10 cellular contexts compared by ENCODE assay signal in genomic region chr3:16085884-16086608, GRCh38.
DNase-seq lines count a peak whose midpoint lies in the region; ATAC-seq and TF ChIP-seq lines count a peak whose summit lies in the region.
"Had no signal": no experiment of that assay in that cellular context is flagged by ENCODE, and none has a peak within 500 bp of the region (broad histone marks: within the 10 kb centered on the region; RNA-seq: fewer than 3 reads in every experiment).

No MANE protein-coding gene starts in this region.

- no peak overlapping the region for H4K5ac ChIP-seq in H9 (ENCODE audit: insufficient read length, low read depth, low read length)

- H3K14ac ChIP-seq in H9 (ENCODE audit: insufficient read depth, low read length): no peak overlapping the region

- peak overlapping the region; percentile 26 for H3K18ac ChIP-seq in H9 (ENCODE audit: insufficient read length, low read depth, low read length)

- H3K79me1 ChIP-seq in H9 (ENCODE audit: insufficient read depth, low read depth, low read length, poor library complexity, severe bottlenecking): no peaks in the 10 kb centered on the region

- intact Hi-C loops in psoas muscle (cut with DNase I): no loop called here

- DNase-seq in H9 (no peak), caudate nucleus (lab: John Stamatoyannopoulos, UW) (peak in 59 of 61 donors; percentile 8 to 82 (median 66)), right atrium auricular region (ENCODE audit: low spot score) (peak; percentile 63), psoas muscle (peak; percentile 68 to 85), COLO668 (lab: John Stamatoyannopoulos, UW; ENCODE audit: unreplicated experiment) (no peak), SW 1271 (lab: John Stamatoyannopoulos, UW) (no peak)
- DNase-seq in activated T-cell treated with anti-CD3 and anti-CD28 coated beads, Interleukin-2, amount 50 U/mL, for 1 hour: no peak
- DNase-seq in activated CD8-positive, alpha-beta memory T cell treated with anti-CD3 and anti-CD28 coated beads, Interleukin-2, amount 50 U/mL, for 48 hours: no peak
- DNase-seq: MV-4-11, NCI-H510A had no signal

- no peak overlapping the region for H3T11ph ChIP-seq in H9 (ENCODE audit: low read length)

- no peaks in the 10 kb centered on the region for H3K4me1 Mint-ChIP-seq in H9

- ATAC-seq in psoas muscle: peak; percentile 51 to 73 (median 60)

- no peak overlapping the region for H2AFZ ChIP-seq in H9 (ENCODE audit: low read length)

- no peak overlapping the region for H3K4me3 ChIP-seq in right atrium auricular region
- H3K4me3 ChIP-seq in psoas muscle: peak overlapping the region; percentile 2

- H3K27ac Mint-ChIP-seq in H9: no peak overlapping the region

- peaks cover 14% of the 10 kb centered on the region for H3K9me3 ChIP-seq in H9 (ENCODE audit: control insufficient read depth, low read depth, low read length)
- H3K9me3 ChIP-seq in right atrium auricular region: peaks cover 4 to 9% of the 10 kb centered on the region in 2 donors
- H3K9me3 ChIP-seq in psoas muscle: no peaks in the 10 kb centered on the region

- H3K4me1 ChIP-seq in H9 (ENCODE audit: insufficient read depth, low read length) (no peaks in the 10 kb centered on the region), right atrium auricular region (peaks cover 0 to 21% of the 10 kb centered on the region in 2 donors), psoas muscle (peaks cover 33% of the 10 kb centered on the region)

- no CpG with 5 or more reads among the region's 13 CpGs for WGBS in H9 (ENCODE audit: extremely low coverage, insufficient read length, low lambda C conversion rate)
- WGBS in psoas muscle, 3 donors: 54 to 62% (median 59%) methylated on average over 13 of the region's 13 CpGs

- H3K79me2 ChIP-seq in H9 (ENCODE audit: insufficient read depth, low read length): no peaks in the 10 kb centered on the region

- no peak overlapping the region for H2BK15ac ChIP-seq in H9 (ENCODE audit: low read depth, low read length)

- no peaks in the 10 kb centered on the region for H4K20me1 ChIP-seq in H9 (ENCODE audit: control insufficient read depth, insufficient read depth, insufficient read length)

- H2BK5ac ChIP-seq in H9 (ENCODE audit: insufficient read length, low read length): no peak overlapping the region

- no peak overlapping the region for H4K8ac ChIP-seq in H9 (replicated peaks; ENCODE audit: insufficient read length, low read depth, low read length)

- no peak overlapping the region for H3K56ac ChIP-seq in H9 (ENCODE audit: insufficient read length, low read depth, low read length)

- no peak overlapping the region for H3K23ac ChIP-seq in H9 (ENCODE audit: insufficient read length, low read depth, low read length)

- no peaks in the 10 kb centered on the region for H3K23me2 ChIP-seq in H9 (ENCODE audit: insufficient read length, low read depth, low read length, poor library complexity, severe bottlenecking)

- H2BK12ac ChIP-seq in H9 (ENCODE audit: insufficient read length, low read depth, low read length): no peak overlapping the region

- no peaks in the 10 kb centered on the region for H3K36me3 ChIP-seq in right atrium auricular region
- H3K36me3 ChIP-seq in psoas muscle (ENCODE audit: insufficient read depth in 1 of 2, low read depth in 1 of 2): no peaks in the 10 kb centered on the region

- H3K9ac ChIP-seq in H9 (ENCODE audit: extremely low read depth, insufficient read length, low read length): no peak overlapping the region

- H2AK5ac ChIP-seq in H9 (ENCODE audit: insufficient read length, low read length): no peak overlapping the region

- no peaks in the 10 kb centered on the region for H3K27me3 ChIP-seq in H9 (ENCODE audit: insufficient read depth, low read length)
- H3K27me3 ChIP-seq in right atrium auricular region: no peaks in the 10 kb centered on the region
- no peaks in the 10 kb centered on the region for H3K27me3 ChIP-seq in psoas muscle (ENCODE audit: insufficient read depth in 3 of 3, low read length in 2 of 3)

- no peak overlapping the region for H2BK20ac ChIP-seq in H9 (ENCODE audit: low read depth, low read length, poor library complexity, severe bottlenecking)

- H3K36me3 Mint-ChIP-seq in H9 (ENCODE audit: insufficient read depth in 1 of 3, low read depth in 3 of 3): peaks cover 8 to 13% (median 9%) of the 10 kb centered on the region in 3 experiments; a peak in 6 of 7 replicates

- no peak overlapping the region for H3K27ac ChIP-seq in H9 (ENCODE audit: insufficient read length, low read depth, low read length)
- H3K27ac ChIP-seq in caudate nucleus (ENCODE audit: low read depth, low read length): peak overlapping the region; percentile 95
- peak overlapping the region in 1 of 2 donors; percentile 33 for H3K27ac ChIP-seq in right atrium auricular region
- H3K27ac ChIP-seq in psoas muscle: peak overlapping the region; percentile 58

- H2BK120ac ChIP-seq in H9 (ENCODE audit: low read depth, low read length, poor library complexity, severe bottlenecking): no peak overlapping the region

- no peak overlapping the region for H3K4me2 ChIP-seq in H9 (ENCODE audit: insufficient read depth, insufficient read length, low read length)

- H3K27me3 Mint-ChIP-seq in H9 (ENCODE audit: low read depth): peaks cover 4% of the 10 kb centered on the region

- no peak overlapping the region for H3K4ac ChIP-seq in H9 (ENCODE audit: low read depth, low read length)

- H4K91ac ChIP-seq in H9 (ENCODE audit: insufficient read length, low read depth, low read length): no peak overlapping the region

- no peak overlapping the region for H3K4me3 Mint-ChIP-seq in H9

- TF ChIP-seq CTCF in H9 (conservative IDR thresholded peaks at IDR 0.05) (no peak), right atrium auricular region (IDR thresholded peaks at IDR 0.05) (no peak), psoas muscle (IDR thresholded peaks at IDR 0.05) (no peak)

- H3K9me3 Mint-ChIP-seq in H9: peaks cover 24 to 34% of the 10 kb centered on the region in 2 experiments

Comparison
In these comparisons a context has a peak if more than half of its experiments do, and no peak if none do; other contexts are left out.
1. DNase-seq: peak in caudate nucleus (59 of 61), right atrium auricular region (single experiment) and psoas muscle (2 of 2); none in H9 (single experiment), activated T-cell treated with anti-CD3 and anti-CD28 coated beads, Interleukin-2, amount 50 U/mL, for 1 hour (single experiment), activated CD8-positive, alpha-beta memory T cell treated with anti-CD3 and anti-CD28 coated beads, Interleukin-2, amount 50 U/mL, for 48 hours (single experiment), COLO668 (single experiment) and SW 1271 (0 of 2).